10 cellular contexts compared by ENCODE assay signal in genomic region chr11:94513091-94513490, GRCh38. TPM values are rescaled to one million over a fixed set of nuclear protein-coding genes. Genes with fewer than 3 reads are reported as not detected.
DNase-seq lines count a peak whose midpoint lies in the region; ATAC-seq, FAIRE-seq and TF ChIP-seq lines count a peak whose summit lies in the region.
"Had no signal": no experiment of that assay in that cellular context is flagged by ENCODE, and none has a peak within 500 bp of the region (broad histone marks: within the 10 kb centered on the region; RNA-seq: fewer than 3 reads in every experiment).

No MANE protein-coding gene starts in this region.

- no peaks in the 10 kb centered on the region for H3K36me3 Mint-ChIP-seq in CD4-positive, alpha-beta memory T cell

- TF ChIP-seq CTCF in GM10266 (IDR thresholded peaks at IDR 0.05; ENCODE audit: control insufficient read depth, insufficient read depth, low read depth, missing control alignments), result no peak

- ATAC-seq in HG02852 (IDR thresholded peaks at IDR 0.05; ENCODE audit: unreplicated experiment), result peak; percentile 18

- H3K27me3 Mint-ChIP-seq in CD4-positive, alpha-beta memory T cell, result peaks cover 9 to 12% of the 10 kb centered on the region in 2 donors

- no peaks in the 10 kb centered on the region for H3K9me3 Mint-ChIP-seq in CD4-positive, alpha-beta memory T cell

- H3K4me1 Mint-ChIP-seq in CD4-positive, alpha-beta memory T cell, result peaks cover 10 to 17% (median 13%) of the 10 kb centered on the region in 4 donors

- peaks cover 13% of the 10 kb centered on the region for H3K4me1 ChIP-seq in CD4-positive, alpha-beta memory T cell (ENCODE audit: insufficient read depth, low read length)

- no peak overlapping the region for H3K27ac Mint-ChIP-seq in CD4-positive, alpha-beta memory T cell

- no peaks in the 10 kb centered on the region for H3K36me3 ChIP-seq in CD4-positive, alpha-beta memory T cell (ENCODE audit: insufficient read depth, low read length)

- H3K27me3 ChIP-seq in CD4-positive, alpha-beta memory T cell (ENCODE audit: insufficient read depth, low read length), result no peaks in the 10 kb centered on the region

- intact Hi-C loops in CD4-positive, alpha-beta memory T cell (cut with micrococcal nuclease), result loop anchor here (10.0 kb wide), 2 partner anchors 642 to 1252 kb away; no protein-coding TSS in a partner anchor

- no peak overlapping the region for H3K27ac ChIP-seq in CD4-positive, alpha-beta memory T cell (ENCODE audit: low read depth, low read length)
- H3K27ac ChIP-seq: coronary artery had no signal

- POLR2A ChIA-PET in CD4-positive, alpha-beta memory T cell (lab: Charles Lee; ENCODE audit: partially characterized antibody), result interaction anchor here (1.9 kb wide), 1 partner anchor 19 kb away, joined by 10 read pairs; the partner anchor contains the start of genes ANKRD49 and MRE11

- CTCF ChIA-PET in CD4-positive, alpha-beta memory T cell (lab: Charles Lee; ENCODE audit: partially characterized antibody), result interaction anchor here (1.1 kb wide), 1 partner anchor 15 kb away, joined by 3 read pairs; no protein-coding TSS in a partner anchor

- H3K4me3 Mint-ChIP-seq in CD4-positive, alpha-beta memory T cell, result peak overlapping the region in 7 of 8 donors; percentile 0 to 85 (median 69)

- no peak for TF ChIP-seq POLR2A in H54 (IDR thresholded peaks at IDR 0.05; ENCODE audit: low read depth, low read length)

- FAIRE-seq in H54 (lab: Jason Lieb, UNC), result no peak
- FAIRE-seq: D721Med had no signal

- H3K9me3 ChIP-seq in CD4-positive, alpha-beta memory T cell (ENCODE audit: control insufficient read depth in 1 of 2, low read length in 2 of 2), result no peaks in the 10 kb centered on the region

- H3K4me3 ChIP-seq in CD4-positive, alpha-beta memory T cell (ENCODE audit: low read length in 2 of 2), result no peak overlapping the region

- DNase-seq in CD4-positive, alpha-beta memory T cell, result no peak
- peak; percentile 58 for DNase-seq in NCI-H345 (lab: John Stamatoyannopoulos, UW)
- peak; percentile 56 for DNase-seq in kidney tubule cell (ENCODE audit: low spot score)
- DNase-seq in cerebellar nuclear complex (lab: John Stamatoyannopoulos, UW), result no peak
- no peak for DNase-seq in GM10266 (ENCODE audit: extremely low spot score)
- DNase-seq in H54 (ENCODE audit: insufficient read length, low spot score), result no peak
- DNase-seq in retina, result no peak

RNA-seq across cellular contexts. Expression of gene C11orf97, which starts 0.8 kb away (rescaled TPM):
- not detected for total RNA-seq in CD4-positive, alpha-beta memory T cell
- polyA plus RNA-seq in CD4-positive, alpha-beta memory T cell, result not detected

RNA-seq across cellular contexts. Expression of gene ANKRD49, which starts 19.3 kb away (rescaled TPM):
- 10 to 100 TPM; 53.4 to 57.6 TPM for total RNA-seq in CD4-positive, alpha-beta memory T cell
- 10 to 100 TPM; 25.9 to 31.0 TPM for polyA plus RNA-seq in CD4-positive, alpha-beta memory T cell

RNA-seq across cellular contexts. Expression of gene MRE11, which starts 19.4 kb away (rescaled TPM):
- total RNA-seq in CD4-positive, alpha-beta memory T cell, result 10 to 100 TPM; 43.3 to 43.4 TPM
- polyA plus RNA-seq in CD4-positive, alpha-beta memory T cell, result 10 to 100 TPM in 1 of 2 donors, 1 to 10 TPM in 1; 7.6 to 17.5 TPM

RNA-seq across cellular contexts. Expression of gene FUT4, which starts 30.6 kb away (rescaled TPM):
- 1 to 10 TPM; 6.7 to 7.4 TPM for total RNA-seq in CD4-positive, alpha-beta memory T cell
- 1 to 10 TPM; 1.6 to 2.2 TPM for polyA plus RNA-seq in CD4-positive, alpha-beta memory T cell

RNA-seq across cellular contexts. Expression of gene PIWIL4, which starts 54.1 kb away (rescaled TPM):
- 1 to 10 TPM; 1.3 to 1.6 TPM for total RNA-seq in CD4-positive, alpha-beta memory T cell
- 1 to 10 TPM in 1 of 2 donors, under 1 TPM in 1; 0.27 to 1.2 TPM for polyA plus RNA-seq in CD4-positive, alpha-beta memory T cell

Comparison
In these comparisons a context has a peak if more than half of its experiments do, and no peak if none do; other contexts are left out.
1. DNase-seq: peak in NCI-H345 (single experiment) and kidney tubule cell (single experiment); none in CD4-positive, alpha-beta memory T cell (0 of 5), cerebellar nuclear complex (0 of 2), GM10266 (single experiment), H54 (single experiment) and retina (single experiment).